Comparison of ENCODE assay signal across 8 cellular contexts in the genomic region with DNA sequence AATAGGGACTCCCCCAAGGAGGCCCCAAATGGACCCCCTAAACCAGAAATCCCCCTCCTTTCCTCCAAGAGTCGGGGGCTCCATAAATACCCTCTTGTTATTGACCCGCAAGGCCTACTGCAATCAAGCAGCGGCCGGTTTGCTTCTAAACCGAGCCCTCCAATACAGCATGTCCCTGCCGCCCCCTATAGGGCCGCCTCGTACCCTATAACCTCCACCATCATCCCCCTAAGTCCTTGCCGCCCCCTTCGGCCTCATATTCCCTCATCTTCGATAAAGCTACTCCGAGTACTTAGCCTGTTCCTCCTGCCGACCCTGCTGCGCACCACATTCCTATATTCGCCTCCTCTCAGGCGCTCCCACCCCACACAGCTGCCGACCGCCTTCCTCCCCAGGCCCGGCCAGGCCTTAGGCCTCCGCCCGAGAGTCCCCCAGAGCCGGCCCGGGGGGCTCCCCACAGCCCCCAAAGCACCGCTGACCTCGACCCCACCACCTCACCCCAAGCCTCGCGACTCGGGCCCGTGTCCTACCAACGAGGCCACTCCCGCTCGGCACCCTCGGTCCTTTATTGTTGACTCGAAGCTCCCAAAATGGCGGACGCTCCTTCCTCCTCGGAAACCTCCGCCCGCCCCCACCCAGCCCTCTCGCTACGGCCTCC. TPM values are rescaled to one million over a fixed set of nuclear protein-coding genes. Genes with fewer than 3 reads are reported as not detected.
A peak's percentile ranks its signal among the peaks of the same experiment; 100 is the strongest.
DNase-seq lines count a peak whose midpoint lies in the region; ATAC-seq and TF ChIP-seq lines count a peak whose summit lies in the region.

No MANE protein-coding gene starts in this region.

- H3K4me1 Mint-ChIP-seq in HFFc6 (ENCODE audit: low read depth) = peaks cover 36% of the 10 kb centered on the region

- H3K27me3 Mint-ChIP-seq in HFFc6 (ENCODE audit: insufficient read depth) = no peaks in the 10 kb centered on the region

- DNase-seq in G401 (ENCODE audit: low spot score) (peak; percentile 80), HFFc6 (peak; percentile 13), NCI-H1105 treated with DMSO at 0.1 percent for 48 hours (lab: John Stamatoyannopoulos, UW) (peak; percentile 68), WERI-Rb-1 (peak; percentile 71), cerebellum (ENCODE audit: low spot score) (peak; percentile 65), kidney glomerular epithelial cell (lab: John Stamatoyannopoulos, UW) (peak; percentile 41)
- DNase-seq in stimulated activated CD4-positive, alpha-beta T cell treated with anti-CD3 and anti-CD28 coated beads, Interleukin-1b, Interleukin-23, amount 100 ng/mL, for 1 hour (ENCODE audit: low read depth in 2 of 2) = peak; percentile 18 to 41

- H3K36me3 Mint-ChIP-seq in HFFc6 (ENCODE audit: low read depth) = peaks cover 13% of the 10 kb centered on the region

- no peaks in the 10 kb centered on the region for H3K9me3 ChIP-seq in WERI-Rb-1 (ENCODE audit: severe bottlenecking)

- no peaks in the 10 kb centered on the region for H3K9me3 Mint-ChIP-seq in HFFc6

- peak overlapping the region; percentile 99 for H3K4me3 ChIP-seq in WERI-Rb-1 (ENCODE audit: low read depth, low read length)

- in situ Hi-C loops in G401 (cut with HindIII; ENCODE audit: low sequenced_read_pairs) = no loop called here

- TF ChIP-seq CTCF in HFFc6 (IDR thresholded peaks at IDR 0.05) (peak; percentile 61; the same call in 1 of the 2 replicates), WERI-Rb-1 (IDR thresholded peaks at IDR 0.05; ENCODE audit: low read depth, low read length) (peak; percentile 58)

- H3K4me3 Mint-ChIP-seq in HFFc6 = peak overlapping the region; percentile 97

- H3K27me3 ChIP-seq in WERI-Rb-1 (ENCODE audit: insufficient read depth, low read depth, severe bottlenecking) = no peaks in the 10 kb centered on the region

- H3K27ac ChIP-seq in WERI-Rb-1 = peak overlapping the region; percentile 100

- no peak for ATAC-seq in GM18873 (IDR thresholded peaks at IDR 0.05; ENCODE audit: low FRiP score, unreplicated experiment)

- H3K27ac Mint-ChIP-seq in HFFc6 = peak overlapping the region; percentile 94

- H3K36me3 ChIP-seq in WERI-Rb-1 = peaks cover 22% of the 10 kb centered on the region

RNA-seq across cellular contexts. Expression of a gene that starts 0.5 kb away (rescaled TPM):
- 51.7 and 82.5 TPM in 2 replicates for total RNA-seq in G401 (2014; rRNA removed; shearing (Covaris generic))
- 100 to 1,000 TPM; 127 to 151 (median 133) TPM for total RNA-seq in HFFc6 (2021; fragmentation: NEBNext Ultra II Directional; extraction: Animal tissue kit (Norgen Biotek cat#: 25700))
- 237 TPM for total RNA-seq in cerebellum

Comparison
In these comparisons a context has a peak if more than half of its experiments do, and no peak if none do; other contexts are left out.
1. DNase-seq: peak in every context shown above with its lines; median percentile 80 in G401; 71 in WERI-Rb-1; 68 in NCI-H1105 treated with DMSO at 0.1 percent for 48 hours; 65 in cerebellum; 41 in kidney glomerular epithelial cell; 30 in stimulated activated CD4-positive, alpha-beta T cell treated with anti-CD3 and anti-CD28 coated beads, Interleukin-1b, Interleukin-23, amount 100 ng/mL, for 1 hour; 13 in HFFc6.